ENCODE assay signal across 1 cellular context in the genomic region with DNA sequence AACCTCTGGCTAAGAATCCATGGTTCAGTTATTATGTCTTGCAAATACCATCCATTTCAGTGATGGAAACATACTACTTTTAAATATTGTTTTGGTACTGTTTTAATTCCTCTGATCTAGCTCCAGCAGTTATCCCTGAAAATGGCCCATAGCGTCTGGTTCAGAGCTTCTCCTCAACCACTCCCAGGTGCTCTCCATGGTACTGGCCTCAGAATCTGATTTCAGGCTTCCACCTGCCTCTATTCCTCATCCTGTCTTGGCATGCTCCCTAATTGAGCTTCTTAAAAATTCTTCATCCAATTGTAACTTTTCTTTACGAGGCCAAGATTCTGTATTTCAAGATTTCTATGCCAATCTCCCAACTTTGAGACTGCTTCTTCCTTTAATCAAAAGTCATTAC.
A peak's percentile ranks its signal among the peaks of the same experiment; 100 is the strongest.
TF ChIP-seq lines count a peak whose summit lies in the region.

No MANE protein-coding gene starts in this region.

TF ChIP-seq in HepG2, 621 proteins besides CTCF, POLR2A, EP300 and RAD21 (continued from another document):
- TF ChIP-seq, protein P1, sequence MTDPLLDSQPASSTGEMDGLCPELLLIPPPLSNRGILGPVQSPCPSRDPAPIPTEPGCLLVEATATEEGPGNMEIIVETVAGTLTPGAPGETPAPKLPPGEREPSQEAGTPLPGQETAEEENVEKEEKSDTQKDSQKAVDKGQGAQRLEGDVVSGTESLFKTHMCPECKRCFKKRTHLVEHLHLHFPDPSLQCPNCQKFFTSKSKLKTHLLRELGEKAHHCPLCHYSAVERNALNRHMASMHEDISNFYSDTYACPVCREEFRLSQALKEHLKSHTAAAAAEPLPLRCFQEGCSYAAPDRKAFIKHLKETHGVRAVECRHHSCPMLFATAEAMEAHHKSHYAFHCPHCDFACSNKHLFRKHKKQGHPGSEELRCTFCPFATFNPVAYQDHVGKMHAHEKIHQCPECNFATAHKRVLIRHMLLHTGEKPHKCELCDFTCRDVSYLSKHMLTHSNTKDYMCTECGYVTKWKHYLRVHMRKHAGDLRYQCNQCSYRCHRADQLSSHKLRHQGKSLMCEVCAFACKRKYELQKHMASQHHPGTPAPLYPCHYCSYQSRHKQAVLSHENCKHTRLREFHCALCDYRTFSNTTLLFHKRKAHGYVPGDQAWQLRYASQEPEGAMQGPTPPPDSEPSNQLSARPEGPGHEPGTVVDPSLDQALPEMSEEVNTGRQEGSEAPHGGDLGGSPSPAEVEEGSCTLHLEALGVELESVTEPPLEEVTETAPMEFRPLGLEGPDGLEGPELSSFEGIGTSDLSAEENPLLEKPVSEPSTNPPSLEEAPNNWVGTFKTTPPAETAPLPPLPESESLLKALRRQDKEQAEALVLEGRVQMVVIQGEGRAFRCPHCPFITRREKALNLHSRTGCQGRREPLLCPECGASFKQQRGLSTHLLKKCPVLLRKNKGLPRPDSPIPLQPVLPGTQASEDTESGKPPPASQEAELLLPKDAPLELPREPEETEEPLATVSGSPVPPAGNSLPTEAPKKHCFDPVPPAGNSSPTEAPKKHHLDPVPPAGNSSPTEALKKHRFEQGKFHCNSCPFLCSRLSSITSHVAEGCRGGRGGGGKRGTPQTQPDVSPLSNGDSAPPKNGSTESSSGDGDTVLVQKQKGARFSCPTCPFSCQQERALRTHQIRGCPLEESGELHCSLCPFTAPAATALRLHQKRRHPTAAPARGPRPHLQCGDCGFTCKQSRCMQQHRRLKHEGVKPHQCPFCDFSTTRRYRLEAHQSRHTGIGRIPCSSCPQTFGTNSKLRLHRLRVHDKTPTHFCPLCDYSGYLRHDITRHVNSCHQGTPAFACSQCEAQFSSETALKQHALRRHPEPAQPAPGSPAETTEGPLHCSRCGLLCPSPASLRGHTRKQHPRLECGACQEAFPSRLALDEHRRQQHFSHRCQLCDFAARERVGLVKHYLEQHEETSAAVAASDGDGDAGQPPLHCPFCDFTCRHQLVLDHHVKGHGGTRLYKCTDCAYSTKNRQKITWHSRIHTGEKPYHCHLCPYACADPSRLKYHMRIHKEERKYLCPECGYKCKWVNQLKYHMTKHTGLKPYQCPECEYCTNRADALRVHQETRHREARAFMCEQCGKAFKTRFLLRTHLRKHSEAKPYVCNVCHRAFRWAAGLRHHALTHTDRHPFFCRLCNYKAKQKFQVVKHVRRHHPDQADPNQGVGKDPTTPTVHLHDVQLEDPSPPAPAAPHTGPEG (CRISPR knock-in tag; IDR thresholded peaks at IDR 0.05), result no peak
- TF ChIP-seq ZNF44 (CRISPR knock-in tag; IDR thresholded peaks at IDR 0.05) (no peak), FOXK1 (CRISPR knock-in tag; IDR thresholded peaks at IDR 0.05; ENCODE audit: borderline replicate concordance, low read depth) (no peak), KAT8 (CRISPR knock-in tag; IDR thresholded peaks at IDR 0.05) (no peak), GLI4 (CRISPR knock-in tag; IDR thresholded peaks at IDR 0.05; ENCODE audit: borderline replicate concordance) (no peak), ZNF747 (CRISPR knock-in tag; IDR thresholded peaks at IDR 0.05; ENCODE audit: borderline replicate concordance) (no peak), MIER2 (CRISPR knock-in tag; IDR thresholded peaks at IDR 0.05) (peak; percentile 92), ZNF362 (CRISPR knock-in tag; IDR thresholded peaks at IDR 0.05; ENCODE audit: borderline replicate concordance) (no peak), E2F1 (CRISPR knock-in tag; IDR thresholded peaks at IDR 0.05) (no peak), REST (IDR thresholded peaks at IDR 0.05; ENCODE audit: borderline replicate concordance in 1 of 2, low read depth in 1 of 2, low read length in 2 of 2) (peak; percentile 57 to 94), FIP1L1 (IDR thresholded peaks at IDR 0.05; ENCODE audit: borderline replicate concordance, insufficient read depth, low read depth, low read length) (no peak), SMARCC2 (IDR thresholded peaks at IDR 0.05) (no peak), CREB1 (IDR thresholded peaks at IDR 0.05) (no peak), CREB1 (CRISPR knock-in tag; IDR thresholded peaks at IDR 0.05) (no peak), ZNF234 (CRISPR knock-in tag; conservative IDR thresholded peaks at IDR 0.05) (no peak), POLR2AphosphoS2 (IDR thresholded peaks at IDR 0.05; ENCODE audit: low read depth, low read length) (no peak), PRMT3 (CRISPR knock-in tag; IDR thresholded peaks at IDR 0.05; ENCODE audit: borderline replicate concordance, low read depth) (no peak)
